23 cellular contexts compared by ENCODE assay signal in the genomic region with DNA sequence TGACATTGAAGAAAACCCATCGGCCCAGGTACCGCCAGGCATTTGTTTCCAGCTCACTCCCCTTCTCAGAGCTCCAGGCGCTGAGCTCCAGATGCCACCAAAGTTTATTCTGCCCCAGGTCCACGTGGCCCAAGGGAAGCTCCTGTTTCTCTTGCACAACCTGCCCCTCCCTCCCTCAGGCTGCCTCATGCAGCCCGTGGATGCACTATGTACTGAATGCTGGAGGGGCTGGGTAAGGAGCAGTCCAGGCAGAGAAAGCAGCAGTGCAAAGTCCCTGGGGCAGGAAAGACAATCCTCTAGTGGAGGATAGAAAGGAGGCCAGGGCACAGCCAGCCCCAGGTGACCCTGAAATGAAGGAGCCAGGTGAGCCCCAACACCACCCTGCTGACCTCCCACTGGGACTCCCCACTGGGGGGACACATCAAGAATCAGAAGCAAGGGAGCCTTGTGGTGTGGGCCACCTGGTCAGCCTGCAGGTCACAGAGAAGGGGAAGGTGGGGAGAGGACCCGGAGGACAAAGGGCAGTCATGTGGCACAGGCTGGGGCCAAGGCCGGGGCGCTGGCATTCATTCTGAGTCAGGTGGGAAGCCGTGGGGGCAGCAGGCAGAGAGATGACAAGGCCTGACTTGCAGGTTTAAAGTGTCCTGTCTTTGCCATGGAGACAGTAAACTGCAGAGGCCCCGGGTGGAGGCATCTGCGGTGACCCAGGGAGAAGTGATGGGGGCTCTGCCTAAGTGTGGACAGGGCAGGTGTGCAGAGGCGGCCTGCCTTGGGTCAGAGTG.
DNase-seq lines count a peak whose midpoint lies in the region; ATAC-seq, FAIRE-seq and TF ChIP-seq lines count a peak whose summit lies in the region.
"Had no signal": no experiment of that assay in that cellular context is flagged by ENCODE, and none has a peak within 500 bp of the region (broad histone marks: within the 10 kb centered on the region; RNA-seq: fewer than 3 reads in every experiment).

No MANE protein-coding gene starts in this region.

- H3K27me3 Mint-ChIP-seq in stimulated activated naive B cell treated with anti-CD40 and anti-IgM and Interleukin-4, amounts not matched to agents 10 μg/mL and 1 μg/mL and 100 μg/mL, for 72 hours = peaks cover 15 to 17% of the 10 kb centered on the region in 2 donors

- H2AFZ ChIP-seq in osteoblast (ENCODE audit: low read length) = no peak overlapping the region

- DNase-seq in DMS 273 treated with DMSO at 0.1 percent for 48 hours (lab: John Stamatoyannopoulos, UW) (peak; percentile 2), HuH-7.5 (ENCODE audit: low spot score) (peak; percentile 56), bronchial epithelial cell (ENCODE audit: low read depth) (no peak), osteoblast (ENCODE audit: insufficient read length, low spot score, missing footprints) (peak; percentile 47), NCI-H2227 treated with DMSO at 0.1 percent for 48 hours (lab: John Stamatoyannopoulos, UW) (no peak)
- no peak for DNase-seq in stimulated activated naive B cell treated with anti-CD40 and anti-IgM and Interleukin-4, amounts not matched to agents 10 μg/mL and 1 μg/mL and 100 μg/mL, for 72 hours
- no peak for DNase-seq in stimulated activated CD4-positive, alpha-beta T cell treated with anti-CD3 and anti-CD28 coated beads, Interleukin-4, amount 100 ng/mL, for 24 hours
- DNase-seq: activated B cell treated with CpG ODN at 0.5 μM for 24 hours; activated CD8-positive, alpha-beta T cell treated with anti-CD3 and anti-CD28 coated beads, Interleukin-2, amount 10 ng/mL, durations not matched to agents 7 days and 5 days; activated naive CD8-positive, alpha-beta T cell treated with anti-CD3 and anti-CD28 coated beads, Interleukin-2, amount 50 U/mL, for 24 hours; activated T-cell treated with anti-CD3 and anti-CD28 coated beads, Interleukin-2, amount 50 U/mL, for 48 hours; AML-193; COR-L47; foreskin melanocyte; HFFc6; NCI-H1436; NCI-H446; SHP77 treated with DMSO at 0.1 percent for 48 hours; substantia nigra; T-helper 2 cell had no signal

- no peaks in the 10 kb centered on the region for H3K36me3 Mint-ChIP-seq in stimulated activated naive B cell treated with anti-CD40 and anti-IgM and Interleukin-4, amounts not matched to agents 10 μg/mL and 1 μg/mL and 100 μg/mL, for 72 hours

- H3K27me3 ChIP-seq in bronchial epithelial cell (ENCODE audit: control insufficient read depth, insufficient read depth, low read length) (no peaks in the 10 kb centered on the region), osteoblast (ENCODE audit: insufficient read depth, low read length) (no peaks in the 10 kb centered on the region)
- H3K27me3 ChIP-seq: breast epithelium, ovary had no signal

- H3K4me2 ChIP-seq in osteoblast (ENCODE audit: insufficient read depth, low read length) = no peak overlapping the region

- no peak overlapping the region for H3K4me3 Mint-ChIP-seq in stimulated activated naive B cell treated with anti-CD40 and anti-IgM and Interleukin-4, amounts not matched to agents 10 μg/mL and 1 μg/mL and 100 μg/mL, for 72 hours
- H3K4me3 Mint-ChIP-seq: activated B cell treated with CpG ODN at 0.5 μM for 24 hours; activated CD8-positive, alpha-beta T cell treated with anti-CD3 and anti-CD28 coated beads, Interleukin-2, amount 10 ng/mL, durations not matched to agents 7 days and 5 days; activated naive CD8-positive, alpha-beta T cell treated with anti-CD3 and anti-CD28 coated beads, Interleukin-2, amount 50 U/mL, for 24 hours; HFFc6 had no signal

- no peak overlapping the region for H3K27ac ChIP-seq in osteoblast (ENCODE audit: low read depth, low read length)
- H3K27ac ChIP-seq: breast epithelium, ovary had no signal

- H4K20me1 ChIP-seq in osteoblast (ENCODE audit: insufficient read depth, low read length) = no peaks in the 10 kb centered on the region

- H3K79me2 ChIP-seq in osteoblast (ENCODE audit: insufficient read depth, low read length) = no peaks in the 10 kb centered on the region

- peak; percentile 72 for FAIRE-seq in bronchial epithelial cell (lab: Jason Lieb, UNC)

- TF ChIP-seq CTCF in bronchial epithelial cell (IDR thresholded peaks at IDR 0.05; ENCODE audit: insufficient read depth, low read length, severe bottlenecking) (no peak), osteoblast (IDR thresholded peaks at IDR 0.05; ENCODE audit: extremely low read depth, low read depth, low read length) (no peak)

- no peaks in the 10 kb centered on the region for H3K4me1 Mint-ChIP-seq in stimulated activated naive B cell treated with anti-CD40 and anti-IgM and Interleukin-4, amounts not matched to agents 10 μg/mL and 1 μg/mL and 100 μg/mL, for 72 hours
- H3K4me1 Mint-ChIP-seq: activated naive CD8-positive, alpha-beta T cell treated with anti-CD3 and anti-CD28 coated beads, Interleukin-2, amount 50 U/mL, for 24 hours had no signal

- H3K36me3 ChIP-seq in bronchial epithelial cell (ENCODE audit: control insufficient read depth, insufficient read depth, low read length) = no peaks in the 10 kb centered on the region
- no peaks in the 10 kb centered on the region for H3K36me3 ChIP-seq in osteoblast (ENCODE audit: insufficient read depth, low read length)
- H3K36me3 ChIP-seq: breast epithelium, ovary had no signal

- ATAC-seq in stimulated activated naive B cell treated with anti-CD40 and anti-IgM and Interleukin-4, amounts not matched to agents 10 μg/mL and 1 μg/mL and 100 μg/mL, for 72 hours (replicated peaks) = no peak
- no peak for ATAC-seq in GM21786 (IDR thresholded peaks at IDR 0.05; ENCODE audit: unreplicated experiment)
- ATAC-seq: activated CD8-positive, alpha-beta T cell treated with anti-CD3 and anti-CD28 coated beads, Interleukin-2, amount 10 ng/mL, durations not matched to agents 7 days and 5 days; activated naive CD8-positive, alpha-beta T cell treated with anti-CD3 and anti-CD28 coated beads, Interleukin-2, amount 50 U/mL, for 24 hours had no signal

- peaks cover 0 to 4% of the 10 kb centered on the region in 2 donors for H3K9me3 Mint-ChIP-seq in stimulated activated naive B cell treated with anti-CD40 and anti-IgM and Interleukin-4, amounts not matched to agents 10 μg/mL and 1 μg/mL and 100 μg/mL, for 72 hours
- H3K9me3 Mint-ChIP-seq: activated naive CD8-positive, alpha-beta T cell treated with anti-CD3 and anti-CD28 coated beads, Interleukin-2, amount 50 U/mL, for 24 hours; HFFc6 had no signal

- H3K9me3 ChIP-seq in osteoblast (ENCODE audit: low read depth, low read length) = peaks cover 3% of the 10 kb centered on the region
- H3K9me3 ChIP-seq: breast epithelium, ovary had no signal

- no peaks in the 10 kb centered on the region for H3K4me1 ChIP-seq in osteoblast (ENCODE audit: insufficient read depth, low read length)
- H3K4me1 ChIP-seq: breast epithelium had no signal

- H3K4me3 ChIP-seq in bronchial epithelial cell (ENCODE audit: low read depth, low read length) (no peak overlapping the region), osteoblast (ENCODE audit: insufficient read depth, low read length) (no peak overlapping the region)
- H3K4me3 ChIP-seq: breast epithelium, ovary had no signal

- H3K27ac Mint-ChIP-seq in stimulated activated naive B cell treated with anti-CD40 and anti-IgM and Interleukin-4, amounts not matched to agents 10 μg/mL and 1 μg/mL and 100 μg/mL, for 72 hours = no peak overlapping the region
- H3K27ac Mint-ChIP-seq: activated B cell treated with CpG ODN at 0.5 μM for 24 hours; activated CD8-positive, alpha-beta T cell treated with anti-CD3 and anti-CD28 coated beads, Interleukin-2, amount 10 ng/mL, durations not matched to agents 7 days and 5 days; activated naive CD8-positive, alpha-beta T cell treated with anti-CD3 and anti-CD28 coated beads, Interleukin-2, amount 50 U/mL, for 24 hours; HFFc6 had no signal

Comparison
In these comparisons a context has a peak if more than half of its experiments do, and no peak if none do; other contexts are left out.
1. DNase-seq: peak in DMS 273 treated with DMSO at 0.1 percent for 48 hours (single experiment), HuH-7.5 (single experiment) and osteoblast (single experiment); none in bronchial epithelial cell (single experiment), stimulated activated naive B cell treated with anti-CD40 and anti-IgM and Interleukin-4, amounts not matched to agents 10 μg/mL and 1 μg/mL and 100 μg/mL, for 72 hours (single experiment), NCI-H2227 treated with DMSO at 0.1 percent for 48 hours (single experiment) and stimulated activated CD4-positive, alpha-beta T cell treated with anti-CD3 and anti-CD28 coated beads, Interleukin-4, amount 100 ng/mL, for 24 hours (single experiment).